1 cellular context compared by ENCODE assay signal in the genomic region with DNA sequence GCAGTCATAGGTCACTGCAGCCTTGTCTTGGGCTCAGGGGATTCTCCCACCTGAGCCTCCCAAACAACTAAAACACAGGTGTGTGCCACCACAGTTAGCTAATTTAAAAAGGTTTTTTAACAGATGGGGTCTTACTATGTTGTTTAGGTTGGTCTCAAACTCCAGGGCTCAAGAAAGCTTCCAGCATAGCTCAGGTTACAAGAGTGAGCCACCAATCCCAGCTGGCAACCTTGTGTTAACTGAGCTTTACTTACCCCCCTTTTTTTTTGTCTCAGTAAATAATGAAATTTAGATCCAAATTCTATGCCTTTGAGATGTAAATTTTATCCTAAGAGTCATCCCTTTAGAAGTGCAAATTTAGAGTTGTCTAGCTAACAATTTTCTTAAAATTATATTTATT.
TF ChIP-seq lines count a peak whose summit lies in the region.

No MANE protein-coding gene starts in this region.

TF ChIP-seq in WTC11, 78 proteins besides CTCF, POLR2A, EP300 and RAD21 (continued from another document):
- TF ChIP-seq, protein P1, sequence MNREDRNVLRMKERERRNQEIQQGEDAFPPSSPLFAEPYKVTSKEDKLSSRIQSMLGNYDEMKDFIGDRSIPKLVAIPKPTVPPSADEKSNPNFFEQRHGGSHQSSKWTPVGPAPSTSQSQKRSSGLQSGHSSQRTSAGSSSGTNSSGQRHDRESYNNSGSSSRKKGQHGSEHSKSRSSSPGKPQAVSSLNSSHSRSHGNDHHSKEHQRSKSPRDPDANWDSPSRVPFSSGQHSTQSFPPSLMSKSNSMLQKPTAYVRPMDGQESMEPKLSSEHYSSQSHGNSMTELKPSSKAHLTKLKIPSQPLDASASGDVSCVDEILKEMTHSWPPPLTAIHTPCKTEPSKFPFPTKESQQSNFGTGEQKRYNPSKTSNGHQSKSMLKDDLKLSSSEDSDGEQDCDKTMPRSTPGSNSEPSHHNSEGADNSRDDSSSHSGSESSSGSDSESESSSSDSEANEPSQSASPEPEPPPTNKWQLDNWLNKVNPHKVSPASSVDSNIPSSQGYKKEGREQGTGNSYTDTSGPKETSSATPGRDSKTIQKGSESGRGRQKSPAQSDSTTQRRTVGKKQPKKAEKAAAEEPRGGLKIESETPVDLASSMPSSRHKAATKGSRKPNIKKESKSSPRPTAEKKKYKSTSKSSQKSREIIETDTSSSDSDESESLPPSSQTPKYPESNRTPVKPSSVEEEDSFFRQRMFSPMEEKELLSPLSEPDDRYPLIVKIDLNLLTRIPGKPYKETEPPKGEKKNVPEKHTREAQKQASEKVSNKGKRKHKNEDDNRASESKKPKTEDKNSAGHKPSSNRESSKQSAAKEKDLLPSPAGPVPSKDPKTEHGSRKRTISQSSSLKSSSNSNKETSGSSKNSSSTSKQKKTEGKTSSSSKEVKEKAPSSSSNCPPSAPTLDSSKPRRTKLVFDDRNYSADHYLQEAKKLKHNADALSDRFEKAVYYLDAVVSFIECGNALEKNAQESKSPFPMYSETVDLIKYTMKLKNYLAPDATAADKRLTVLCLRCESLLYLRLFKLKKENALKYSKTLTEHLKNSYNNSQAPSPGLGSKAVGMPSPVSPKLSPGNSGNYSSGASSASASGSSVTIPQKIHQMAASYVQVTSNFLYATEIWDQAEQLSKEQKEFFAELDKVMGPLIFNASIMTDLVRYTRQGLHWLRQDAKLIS (CRISPR knock-in tag; IDR thresholded peaks at IDR 0.05; ENCODE audit: borderline replicate concordance): no peak
- TF ChIP-seq ZNF138 (CRISPR knock-in tag; conservative IDR thresholded peaks at IDR 0.05) (no peak), CBFB (CRISPR knock-in tag; IDR thresholded peaks at IDR 0.05; ENCODE audit: low read depth) (no peak), ZNF416 (CRISPR knock-in tag; IDR thresholded peaks at IDR 0.05) (no peak)
